In genomic region chr2:157307021-157307420, GRCh38 we compare ENCODE assay signal across 1 cellular context.
TF ChIP-seq lines count a peak whose summit lies in the region.

No MANE protein-coding gene starts in this region.

TF ChIP-seq in SK-N-SH, 30 proteins besides CTCF, POLR2A, EP300 and RAD21 (continued from another document):
- TF ChIP-seq USF2 (IDR thresholded peaks at IDR 0.05; ENCODE audit: borderline replicate concordance, low read depth, low read length) (no peak), POLR2AphosphoS5 (IDR thresholded peaks at IDR 0.05; ENCODE audit: low read depth, low read length) (no peak), RXRA (IDR thresholded peaks at IDR 0.05; ENCODE audit: borderline replicate concordance, low read depth) (no peak), USF1 (IDR thresholded peaks at IDR 0.05; ENCODE audit: borderline replicate concordance, low read depth) (no peak), MEF2A (IDR thresholded peaks at IDR 0.05; ENCODE audit: borderline replicate concordance, low read depth) (no peak), FOSL2 (IDR thresholded peaks at IDR 0.05; ENCODE audit: borderline replicate concordance, low read depth) (no peak), FOXM1 (IDR thresholded peaks at IDR 0.05; ENCODE audit: low read depth) (no peak), TAF1 (IDR thresholded peaks at IDR 0.05; ENCODE audit: borderline replicate concordance, low read depth, low read length) (no peak)
